Comparison of ENCODE assay signal across 8 cellular contexts in genomic region chr2:179031731-179032408, GRCh38. TPM values are rescaled to one million over a fixed set of nuclear protein-coding genes. Genes with fewer than 3 reads are reported as not detected.
DNase-seq lines count a peak whose midpoint lies in the region; ATAC-seq lines count a peak whose summit lies in the region.

No MANE protein-coding gene starts in this region.

- H3K4me1 Mint-ChIP-seq in activated T-helper 2 cell treated with anti-CD3 and anti-CD28 coated beads, Interferon-gamma antibody, Interleukin-2, Interleukin-4, amounts not matched to agents 10 μg/mL and 5 μg/mL and 100 μg/mL, durations not matched to agents 14 hours and 24 hours and 36 hours (ENCODE audit: low read depth): peaks cover 22% of the 10 kb centered on the region

- DNase-seq in DMS79 treated with DMSO at 0.1 percent for 48 hours (lab: John Stamatoyannopoulos, UW) (peak; percentile 57), occipital lobe (lab: John Stamatoyannopoulos, UW) (no peak), inferior parietal cortex (ENCODE audit: extremely low spot score) (no peak), NCI-H1930 (lab: John Stamatoyannopoulos, UW) (no peak)
- peak; percentile 18 for DNase-seq in activated T-helper 2 cell treated with anti-CD3 and anti-CD28 coated beads, Interferon-gamma antibody, Interleukin-2, Interleukin-4, amounts not matched to agents 10 μg/mL and 5 μg/mL and 100 μg/mL, durations not matched to agents 14 hours and 24 hours and 36 hours (ENCODE audit: low spot score)
- peak; percentile 5 to 14 for DNase-seq in stimulated activated CD4-positive, alpha-beta T cell treated with anti-CD3 and anti-CD28 coated beads, Interleukin-4, amount 100 ng/mL, for 4 hours

- intact Hi-C loops in activated T-helper 2 cell treated with anti-CD3 and anti-CD28 coated beads, Interferon-gamma antibody, Interleukin-2, Interleukin-4, amounts not matched to agents 10 μg/mL and 5 μg/mL and 100 μg/mL, durations not matched to agents 14 hours and 24 hours and 36 hours (cut with micrococcal nuclease): loop anchor here (1.0 to 5.0 kb wide), 7 partner anchors 11 to 520 kb away; no protein-coding TSS in a partner anchor

- H3K36me3 Mint-ChIP-seq in activated T-helper 2 cell treated with anti-CD3 and anti-CD28 coated beads, Interferon-gamma antibody, Interleukin-2, Interleukin-4, amounts not matched to agents 10 μg/mL and 5 μg/mL and 100 μg/mL, durations not matched to agents 14 hours and 24 hours and 36 hours (ENCODE audit: low read depth): peaks cover 38% of the 10 kb centered on the region

- H3K27me3 Mint-ChIP-seq in activated T-helper 2 cell treated with anti-CD3 and anti-CD28 coated beads, Interferon-gamma antibody, Interleukin-2, Interleukin-4, amounts not matched to agents 10 μg/mL and 5 μg/mL and 100 μg/mL, durations not matched to agents 14 hours and 24 hours and 36 hours (ENCODE audit: low read depth): no peaks in the 10 kb centered on the region

- H3K9me3 Mint-ChIP-seq in activated T-helper 2 cell treated with anti-CD3 and anti-CD28 coated beads, Interferon-gamma antibody, Interleukin-2, Interleukin-4, amounts not matched to agents 10 μg/mL and 5 μg/mL and 100 μg/mL, durations not matched to agents 14 hours and 24 hours and 36 hours: peaks cover 34% of the 10 kb centered on the region

- H3K4me3 Mint-ChIP-seq in activated T-helper 2 cell treated with anti-CD3 and anti-CD28 coated beads, Interferon-gamma antibody, Interleukin-2, Interleukin-4, amounts not matched to agents 10 μg/mL and 5 μg/mL and 100 μg/mL, durations not matched to agents 14 hours and 24 hours and 36 hours (ENCODE audit: low read depth): peak overlapping the region; percentile 64

- ATAC-seq in GM19397 (IDR thresholded peaks at IDR 0.05; ENCODE audit: unreplicated experiment) (peak; percentile 91), HG03432 (IDR thresholded peaks at IDR 0.05; ENCODE audit: unreplicated experiment) (peak; percentile 97)

- peak overlapping the region; percentile 83 for H3K27ac Mint-ChIP-seq in activated T-helper 2 cell treated with anti-CD3 and anti-CD28 coated beads, Interferon-gamma antibody, Interleukin-2, Interleukin-4, amounts not matched to agents 10 μg/mL and 5 μg/mL and 100 μg/mL, durations not matched to agents 14 hours and 24 hours and 36 hours

RNA-seq across cellular contexts. Expression of gene CCDC141, which starts 18.1 kb away (rescaled TPM):
- total RNA-seq in activated T-helper 2 cell treated with anti-CD3 and anti-CD28 coated beads, Interferon-gamma antibody, Interleukin-2, Interleukin-4, amounts not matched to agents 10 μg/mL and 5 μg/mL and 100 μg/mL, durations not matched to agents 14 hours and 24 hours and 36 hours: 3.6 and 4.2 TPM in 2 replicates
- total RNA-seq in occipital lobe: 1.4 TPM

Comparison
In these comparisons a context has a peak if more than half of its experiments do, and no peak if none do; other contexts are left out.
1. DNase-seq: peak in DMS79 treated with DMSO at 0.1 percent for 48 hours (single experiment), activated T-helper 2 cell treated with anti-CD3 and anti-CD28 coated beads, Interferon-gamma antibody, Interleukin-2, Interleukin-4, amounts not matched to agents 10 μg/mL and 5 μg/mL and 100 μg/mL, durations not matched to agents 14 hours and 24 hours and 36 hours (single experiment) and stimulated activated CD4-positive, alpha-beta T cell treated with anti-CD3 and anti-CD28 coated beads, Interleukin-4, amount 100 ng/mL, for 4 hours (2 of 2); none in occipital lobe (single experiment), inferior parietal cortex (single experiment) and NCI-H1930 (0 of 2).